In genomic region chr17:7136266-7136877, GRCh38 we compare ENCODE assay signal across 8 cellular contexts. TPM values are rescaled to one million over a fixed set of nuclear protein-coding genes. Genes with fewer than 3 reads are reported as not detected.
A peak's percentile ranks its signal among the peaks of the same experiment; 100 is the strongest.
DNase-seq lines count a peak whose midpoint lies in the region; ATAC-seq and FAIRE-seq lines count a peak whose summit lies in the region.

No MANE protein-coding gene starts in this region.

- no peak overlapping the region for H3K4ac ChIP-seq in mesendoderm (ENCODE audit: low read depth, low read length)

- H3K4me3 Mint-ChIP-seq in activated CD4-positive, alpha-beta memory T cell treated with anti-CD3 and anti-CD28 coated beads for 36 hours = no peak overlapping the region

- no CpG with 5 or more reads among the region's 9 CpGs for WGBS in mesendoderm (ENCODE audit: extremely low coverage, insufficient coverage, low lambda C conversion rate)

- no peak overlapping the region for H2BK120ac ChIP-seq in mesendoderm (ENCODE audit: low read depth, low read length)

- no peak overlapping the region for H3K27ac Mint-ChIP-seq in activated CD4-positive, alpha-beta memory T cell treated with anti-CD3 and anti-CD28 coated beads for 36 hours

- no peak overlapping the region for H4K8ac ChIP-seq in mesendoderm (ENCODE audit: low read depth, low read length)

- H3K79me1 ChIP-seq in mesendoderm (ENCODE audit: low read length) = no peaks in the 10 kb centered on the region

- CTCF ChIA-PET in activated CD4-positive, alpha-beta memory T cell treated with anti-CD3 and anti-CD28 coated beads for 36 hours (lab: Charles Lee) = interaction anchor here (0.7 to 14.0 kb wide), 19 partner anchors 11 to 221 kb away, joined by 3 to 509 read pairs (median 6); partner anchors contain the start of genes ACADVL, DLG4, SLC16A11 and SLC16A13

- POLR2A ChIA-PET in activated CD4-positive, alpha-beta memory T cell treated with anti-CD3 and anti-CD28 coated beads for 36 hours (lab: Charles Lee) = interaction anchor here (0.6 to 2.0 kb wide), 2 partner anchors 73 to 90 kb away, joined by 3 to 7 read pairs; no protein-coding TSS in a partner anchor

- peaks cover 9% of the 10 kb centered on the region for H3K27me3 Mint-ChIP-seq in activated CD4-positive, alpha-beta memory T cell treated with anti-CD3 and anti-CD28 coated beads for 36 hours

- no peak overlapping the region for H4K5ac ChIP-seq in mesendoderm (ENCODE audit: low read length)

- H3K27me3 ChIP-seq in mesendoderm (ENCODE audit: insufficient read depth, low read length, poor library complexity) = no peaks in the 10 kb centered on the region

- no peak overlapping the region for H3K4me3 ChIP-seq in mesendoderm (ENCODE audit: low read length)

- FAIRE-seq in A204.1 (lab: Jason Lieb, UNC) = peak; percentile 93
- FAIRE-seq in GM18507 (lab: Jason Lieb, UNC) = peak; percentile 73

- no peaks in the 10 kb centered on the region for H3K79me2 ChIP-seq in mesendoderm (ENCODE audit: control insufficient read depth, insufficient read depth, low read length)

- H3K36me3 Mint-ChIP-seq in activated CD4-positive, alpha-beta memory T cell treated with anti-CD3 and anti-CD28 coated beads for 36 hours = no peaks in the 10 kb centered on the region

- ATAC-seq in GM21390 (IDR thresholded peaks at IDR 0.05; ENCODE audit: unreplicated experiment) = no peak

- no peak for DNase-seq in GM18507 (ENCODE audit: extremely low spot score, insufficient read length, low read depth)
- peak; percentile 78 for DNase-seq in NCI-H748 (lab: John Stamatoyannopoulos, UW; ENCODE audit: unreplicated experiment)
- peak; percentile 82 for DNase-seq in activated CD4-positive, alpha-beta memory T cell treated with anti-CD3 and anti-CD28 coated beads for 36 hours
- peak; percentile 81 for DNase-seq in ecto neural progenitor cell (ENCODE audit: low spot score)
- DNase-seq in mesendoderm = peak; percentile 68
- peak; percentile 38 to 52 for DNase-seq in stimulated activated CD8-positive, alpha-beta memory T cell treated with anti-CD3 and anti-CD28 coated beads, Interleukin-15, amount 100 ng/mL, for 48 hours (ENCODE audit: low read depth in 2 of 2)

- no peak overlapping the region for H3K18ac ChIP-seq in mesendoderm (ENCODE audit: low read length)

- H3K9ac ChIP-seq in mesendoderm (ENCODE audit: low read length) = no peak overlapping the region

- no peaks in the 10 kb centered on the region for H3K9me3 Mint-ChIP-seq in activated CD4-positive, alpha-beta memory T cell treated with anti-CD3 and anti-CD28 coated beads for 36 hours

- peaks cover 17% of the 10 kb centered on the region for H3K4me1 Mint-ChIP-seq in activated CD4-positive, alpha-beta memory T cell treated with anti-CD3 and anti-CD28 coated beads for 36 hours (ENCODE audit: low read depth)

- no peaks in the 10 kb centered on the region for H3K36me3 ChIP-seq in mesendoderm (ENCODE audit: control insufficient read depth, insufficient read depth, low read length)

- intact Hi-C loops in activated CD4-positive, alpha-beta memory T cell treated with anti-CD3 and anti-CD28 coated beads for 36 hours (cut with micrococcal nuclease) = loop anchor here (1.0 to 2.0 kb wide), 4 partner anchors 41 to 222 kb away; no protein-coding TSS in a partner anchor

- H3K23ac ChIP-seq in mesendoderm (ENCODE audit: low read length) = no peak overlapping the region

- H3K56ac ChIP-seq in mesendoderm (ENCODE audit: low read length) = no peak overlapping the region

- H3K4me2 ChIP-seq in mesendoderm (ENCODE audit: low read length) = no peak overlapping the region

- no peak overlapping the region for H2BK15ac ChIP-seq in mesendoderm (replicated peaks; ENCODE audit: low read depth)

- H3K4me1 ChIP-seq in mesendoderm (ENCODE audit: control insufficient read depth, low read depth, low read length) = peaks cover 2% of the 10 kb centered on the region

- H2BK5ac ChIP-seq in mesendoderm (ENCODE audit: low read length) = no peak overlapping the region

- no peak overlapping the region for H2AK5ac ChIP-seq in mesendoderm (ENCODE audit: low read length)

- no peak overlapping the region for H3K27ac ChIP-seq in mesendoderm (ENCODE audit: low read depth, low read length)

RNA-seq across cellular contexts. Expression of gene ASGR2, which starts 21.8 kb away (rescaled TPM):
- not detected for total RNA-seq in activated CD4-positive, alpha-beta memory T cell treated with anti-CD3 and anti-CD28 coated beads for 36 hours
- 0.04 TPM for polyA plus RNA-seq in mesendoderm (2013, experiment 1 of 2)
- not detected for polyA plus RNA-seq in mesendoderm (2013, experiment 2 of 2)

RNA-seq across cellular contexts. Expression of gene ASGR1, which starts 42.8 kb away (rescaled TPM):
- 1 to 10 TPM in 1 of 2 experiments, under 1 TPM in 1; 0.76 to 1.2 TPM for total RNA-seq in activated CD4-positive, alpha-beta memory T cell treated with anti-CD3 and anti-CD28 coated beads for 36 hours
- polyA plus RNA-seq in mesendoderm (2013, experiment 1 of 2) = 3.4 TPM
- 3.7 TPM for polyA plus RNA-seq in mesendoderm (2013, experiment 2 of 2)

RNA-seq across cellular contexts. Expression of gene CLEC10A, which starts 56.3 kb away (rescaled TPM):
- not detected for total RNA-seq in activated CD4-positive, alpha-beta memory T cell treated with anti-CD3 and anti-CD28 coated beads for 36 hours
- polyA plus RNA-seq in mesendoderm (2013, experiment 1 of 2) = not detected
- polyA plus RNA-seq in mesendoderm (2013, experiment 2 of 2) = not detected
